9 cellular contexts compared by ENCODE assay signal in genomic region chr1:54798769-54799641, GRCh38. TPM values are rescaled to one million over a fixed set of nuclear protein-coding genes. Genes with fewer than 3 reads are reported as not detected.
DNase-seq lines count a peak whose midpoint lies in the region; ATAC-seq and TF ChIP-seq lines count a peak whose summit lies in the region.
"Had no signal": no experiment of that assay in that cellular context is flagged by ENCODE, and none has a peak within 500 bp of the region (broad histone marks: within the 10 kb centered on the region; RNA-seq: fewer than 3 reads in every experiment).

No MANE protein-coding gene starts in this region.

- H3K4me1 ChIP-seq in rectal smooth muscle tissue (ENCODE audit: control insufficient read depth, insufficient read depth, low read length) = peaks cover 2% of the 10 kb centered on the region
- H3K4me1 ChIP-seq in ascending aorta = peaks cover 2 to 3% of the 10 kb centered on the region in 2 donors
- peaks cover 6 to 15% (median 13%) of the 10 kb centered on the region in 4 donors for H3K4me1 ChIP-seq in esophagus muscularis mucosa

- H3K4me3 ChIP-seq in rectal smooth muscle tissue (ENCODE audit: low read length) = peak overlapping the region; percentile 79
- H3K4me3 ChIP-seq in ascending aorta = no peak overlapping the region
- H3K4me3 ChIP-seq in esophagus muscularis mucosa = no peak overlapping the region

- 81% methylated on average over 4 of the region's 6 CpGs for WGBS in esophagus muscularis mucosa

- TF ChIP-seq EP300 in esophagus muscularis mucosa (IDR thresholded peaks at IDR 0.05) = no peak

- TF ChIP-seq CTCF in ascending aorta (IDR thresholded peaks at IDR 0.05) (no peak), esophagus muscularis mucosa (IDR thresholded peaks at IDR 0.05) (no peak)

- H3K36me3 ChIP-seq in rectal smooth muscle tissue (ENCODE audit: control insufficient read depth, insufficient read depth, low read length) = no peaks in the 10 kb centered on the region
- H3K36me3 ChIP-seq in ascending aorta = no peaks in the 10 kb centered on the region
- no peaks in the 10 kb centered on the region for H3K36me3 ChIP-seq in esophagus muscularis mucosa

- peak; percentile 13 for DNase-seq in activated T-helper 9 cell treated with anti-CD3 and anti-CD28 coated beads, Interleukin-2, amount 50 U/mL, for 16 hours (ENCODE audit: low read depth)
- DNase-seq in ascending aorta (ENCODE audit: low spot score in 2 of 2) = no peak
- no peak for DNase-seq in esophagus muscularis mucosa (ENCODE audit: extremely low spot score)
- DNase-seq in midbrain (lab: John Stamatoyannopoulos, UW) = no peak
- DNase-seq in OCI-M1 (lab: John Stamatoyannopoulos, UW) = no peak

- no peak overlapping the region for H3K27ac ChIP-seq in rectal smooth muscle tissue (ENCODE audit: low read depth, low read length)
- no peak overlapping the region for H3K27ac ChIP-seq in ascending aorta
- no peak overlapping the region for H3K27ac ChIP-seq in esophagus muscularis mucosa (replicated peaks in 1 of 4)

- H3K9ac ChIP-seq in rectal smooth muscle tissue (ENCODE audit: low read length) = no peak overlapping the region

- TF ChIP-seq POLR2A in esophagus muscularis mucosa (IDR thresholded peaks at IDR 0.05; ENCODE audit: low read depth) = no peak

- intact Hi-C loops in ascending aorta (cut with DNase I) = no loop called here
- intact Hi-C loops in esophagus muscularis mucosa (cut with DNase I) = no loop called here

- H3K9me3 ChIP-seq in ascending aorta (no peaks in the 10 kb centered on the region), esophagus muscularis mucosa (no peaks in the 10 kb centered on the region)

- H3K27me3 ChIP-seq in rectal smooth muscle tissue (ENCODE audit: control insufficient read depth, insufficient read depth, low read length) (no peaks in the 10 kb centered on the region), ascending aorta (peaks cover 5% of the 10 kb centered on the region), esophagus muscularis mucosa (peaks cover 0 to 39% (median 8%) of the 10 kb centered on the region in 4 donors)

- peak; percentile 49 for ATAC-seq in GM18867 (IDR thresholded peaks at IDR 0.05; ENCODE audit: unreplicated experiment)
- ATAC-seq in HG02973 (IDR thresholded peaks at IDR 0.05; ENCODE audit: unreplicated experiment) = peak; percentile 50

RNA-seq across cellular contexts. Expression of gene TTC22, which starts 2.1 kb away (rescaled TPM):
- not detected for total RNA-seq in ascending aorta
- under 1 TPM; under 0.01 to 0.17 (median 0.09) TPM for total RNA-seq in esophagus muscularis mucosa
- total RNA-seq: fibroblast of villous mesenchyme had no signal

RNA-seq across cellular contexts. Expression of gene PARS2, which starts 34.7 kb away (rescaled TPM):
- total RNA-seq in ascending aorta = 0.43 TPM
- total RNA-seq in esophagus muscularis mucosa = 1 to 10 TPM; 4.0 to 7.5 (median 5.7) TPM
